10 cellular contexts compared by ENCODE assay signal in genomic region chr11:1749787-1750351, GRCh38. TPM values are rescaled to one million over a fixed set of nuclear protein-coding genes. Genes with fewer than 3 reads are reported as not detected.
DNase-seq lines count a peak whose midpoint lies in the region; ATAC-seq, FAIRE-seq and TF ChIP-seq lines count a peak whose summit lies in the region.
"Had no signal": no experiment of that assay in that cellular context is flagged by ENCODE, and none has a peak within 500 bp of the region (broad histone marks: within the 10 kb centered on the region; RNA-seq: fewer than 3 reads in every experiment).

No MANE protein-coding gene starts in this region.

- TF ChIP-seq POLR2A in GM12891 (IDR thresholded peaks at IDR 0.05; ENCODE audit: low read depth, low read length) = no peak

- no peak for FAIRE-seq in GM12891 (lab: Jason Lieb, UNC)

- ATAC-seq in left cardiac atrium (peak in 1 of 2 donors; percentile 3), Right ventricle myocardium superior (ENCODE audit: poor library complexity) (no peak), left colon (peak; percentile 14), GM19395 (IDR thresholded peaks at IDR 0.05; ENCODE audit: unreplicated experiment) (no peak)

- intact Hi-C loops in left cardiac atrium (cut with DNase I) = no loop called here
- intact Hi-C loops in Right ventricle myocardium superior (cut with DNase I) = no loop called here
- intact Hi-C loops in left colon (cut with DNase I, micrococcal nuclease) = no loop called here

- DNase-seq in left cardiac atrium (peak; percentile 27), Right ventricle myocardium superior (no peak), astrocyte of the hippocampus (ENCODE audit: low read depth, low spot score) (peak; percentile 81), left colon (no peak), ureter (ENCODE audit: low spot score) (peak; percentile 56), GM12891 (ENCODE audit: insufficient read length, low spot score) (no peak), DMS79 treated with DMSO at 0.1 percent for 48 hours (lab: John Stamatoyannopoulos, UW) (no peak)
- DNase-seq: T-helper 1 cell had no signal

TF ChIP-seq in GM12891, 5 proteins besides CTCF, POLR2A, EP300 and RAD21:
- no peak for TF ChIP-seq TAF1 (IDR thresholded peaks at IDR 0.05; ENCODE audit: low read depth, low read length)
- TF ChIP-seq SPI1 (IDR thresholded peaks at IDR 0.05; ENCODE audit: low read depth, low read length) = no peak
- no peak for TF ChIP-seq PAX5 (IDR thresholded peaks at IDR 0.05; ENCODE audit: insufficient read depth, low read length, severe bottlenecking)
- no peak for TF ChIP-seq POU2F2 (IDR thresholded peaks at IDR 0.05; ENCODE audit: low read depth, low read length)
- TF ChIP-seq POLR2AphosphoS5 (IDR thresholded peaks at IDR 0.05; ENCODE audit: low read depth, low read length) = no peak

RNA-seq across cellular contexts. Expression of gene IFITM10, which starts 0.5 kb away (rescaled TPM):
- under 1 TPM; 0.27 to 0.76 TPM for total RNA-seq in left cardiac atrium
- 1.1 TPM for total RNA-seq in Right ventricle myocardium superior
- total RNA-seq in left colon = 1 to 10 TPM in 1 of 2 donors, under 1 TPM in 1; 0.87 to 1.7 TPM
- total RNA-seq in ureter = 49.2 TPM
- 0.18 TPM for polyA plus RNA-seq in GM12891 (2012; ENCODE audit: low read depth, missing spikeins)

RNA-seq across cellular contexts. Expression of gene CTSD, which starts 13.9 kb away (rescaled TPM):
- total RNA-seq in left cardiac atrium (100 to 1,000 TPM; 635 to 667 TPM), Right ventricle myocardium superior (986 TPM), left colon (1,000 to 10,000 TPM; 1,016 to 1,279 TPM), ureter (1,385 TPM)
- polyA plus RNA-seq in GM12891 (2012; ENCODE audit: low read depth, missing spikeins) = 24.3 TPM

RNA-seq across cellular contexts. Expression of gene KRTAP5-6, which starts 52.9 kb away (rescaled TPM):
- total RNA-seq in left cardiac atrium (not detected), Right ventricle myocardium superior (not detected), left colon (not detected), ureter (not detected)
- not detected for polyA plus RNA-seq in GM12891 (2012; ENCODE audit: low read depth, missing spikeins)
- total RNA-seq: gastroesophageal sphincter had no signal

Comparison
In these comparisons a context has a peak if more than half of its experiments do, and no peak if none do; other contexts are left out.
1. DNase-seq: peak in left cardiac atrium (single experiment), astrocyte of the hippocampus (single experiment) and ureter (single experiment); none in Right ventricle myocardium superior (single experiment), left colon (0 of 2), GM12891 (single experiment) and DMS79 treated with DMSO at 0.1 percent for 48 hours (single experiment).
2. RNA of gene IFITM10, which starts 0.5 kb away (total RNA-seq): 49.2 TPM in ureter (single experiment); 0.87 to 1.7 TPM in left colon, 1.1 TPM in Right ventricle myocardium superior (single experiment) and 0.27 to 0.76 TPM in left cardiac atrium; every median in the first group is over 10 times any median in the second.